ENCODE assay signal across 23 cellular contexts in genomic region chr13:110639935-110640334, GRCh38. TPM values are rescaled to one million over a fixed set of nuclear protein-coding genes. Genes with fewer than 3 reads are reported as not detected.
A peak's percentile ranks its signal among the peaks of the same experiment; 100 is the strongest.
DNase-seq lines count a peak whose midpoint lies in the region; ATAC-seq and TF ChIP-seq lines count a peak whose summit lies in the region.
"Had no signal": no experiment of that assay in that cellular context is flagged by ENCODE, and none has a peak within 500 bp of the region (broad histone marks: within the 10 kb centered on the region; RNA-seq: fewer than 3 reads in every experiment).

No MANE protein-coding gene starts in this region.

- no peaks in the 10 kb centered on the region for H3K27me3 Mint-ChIP-seq in activated CD4-positive, alpha-beta T cell treated with anti-CD3 and anti-CD28 coated beads for 36 hours
- H3K27me3 Mint-ChIP-seq in T-helper 17 cell: no peaks in the 10 kb centered on the region
- H3K27me3 Mint-ChIP-seq: central memory CD8-positive, alpha-beta T cell had no signal

- intact Hi-C loops in activated CD4-positive, alpha-beta T cell treated with anti-CD3 and anti-CD28 coated beads for 36 hours (cut with DNase I, micrococcal nuclease): no loop called here
- intact Hi-C loops in esophagus muscularis mucosa (cut with DNase I): no loop called here

- TF ChIP-seq EP300 in esophagus muscularis mucosa (IDR thresholded peaks at IDR 0.05): no peak
- no peak for TF ChIP-seq EP300 in upper lobe of left lung (IDR thresholded peaks at IDR 0.05)

- H3K9me3 ChIP-seq in T-helper 17 cell (ENCODE audit: control insufficient read depth, low read length, poor library complexity, severe bottlenecking): no peaks in the 10 kb centered on the region
- H3K9me3 ChIP-seq in esophagus muscularis mucosa: no peaks in the 10 kb centered on the region
- no peaks in the 10 kb centered on the region for H3K9me3 ChIP-seq in upper lobe of left lung
- H3K9me3 ChIP-seq: SJSA1 had no signal

- no peak for DNase-seq in activated CD4-positive, alpha-beta T cell treated with anti-CD3 and anti-CD28 coated beads for 36 hours
- DNase-seq in activated CD4-positive, alpha-beta T cell treated with anti-CD3 and anti-CD28 coated beads for 4 hours: no peak
- DNase-seq in T-helper 17 cell (no peak), esophagus muscularis mucosa (ENCODE audit: extremely low spot score) (no peak), C1 segment of cervical spinal cord (lab: John Stamatoyannopoulos, UW) (no peak), upper lobe of left lung (no peak), SIG-M5 treated with dmso at 0.1 percent for 504 hours (lab: John Stamatoyannopoulos, UW; ENCODE audit: unreplicated experiment) (no peak)
- no peak for DNase-seq in stimulated activated effector memory CD8-positive, alpha-beta T cell treated with anti-CD3 and anti-CD28 coated beads, Interleukin-12 subunit alpha, Interleukin-12 subunit beta, amount 100 ng/mL, for 72 hours (ENCODE audit: low spot score in 2 of 2)
- DNase-seq: AML-193, amygdala, erythroblast, islet precursor cell, Kasumi-1, NCI-H1048, NCI-H1930, NCI-H446, occipital lobe, PC-3 had no signal

- H3K36me3 ChIP-seq in esophagus muscularis mucosa (peaks cover 49 to 97% (median 94%) of the 10 kb centered on the region in 4 donors), upper lobe of left lung (peaks cover 14 to 100% (median 84%) of the 10 kb centered on the region in 4 donors)

- H3K4me3 ChIP-seq in esophagus muscularis mucosa (no peak overlapping the region), upper lobe of left lung (no peak overlapping the region)
- H3K4me3 ChIP-seq: SJSA1 had no signal

- peaks cover 44% of the 10 kb centered on the region for H3K36me3 Mint-ChIP-seq in activated CD4-positive, alpha-beta T cell treated with anti-CD3 and anti-CD28 coated beads for 36 hours (ENCODE audit: low read depth)
- no peaks in the 10 kb centered on the region for H3K36me3 Mint-ChIP-seq in T-helper 17 cell (ENCODE audit: low read depth)
- peaks cover 95% of the 10 kb centered on the region for H3K36me3 Mint-ChIP-seq in stimulated activated effector memory CD8-positive, alpha-beta T cell treated with anti-CD3 and anti-CD28 coated beads, Interleukin-12 subunit alpha, Interleukin-12 subunit beta, amount 100 ng/mL, for 72 hours

- H3K4me1 ChIP-seq in esophagus muscularis mucosa (peaks cover 16 to 25% (median 23%) of the 10 kb centered on the region in 4 donors), upper lobe of left lung (peaks cover 0 to 3% (median 2%) of the 10 kb centered on the region in 4 donors)

- 73% methylated on average over 5 of the region's 5 CpGs for WGBS in esophagus muscularis mucosa
- 85 to 86% methylated on average over 5 of the region's 5 CpGs for WGBS in upper lobe of left lung, 2 donors

- H3K27ac ChIP-seq in esophagus muscularis mucosa (replicated peaks in 1 of 4): peak overlapping the region; percentile 19 to 63 (median 60)
- peak overlapping the region in 1 of 4 donors; percentile 8 for H3K27ac ChIP-seq in upper lobe of left lung
- H3K27ac ChIP-seq: 22Rv1, SJSA1 had no signal

- peaks cover 3% of the 10 kb centered on the region for H3K4me1 Mint-ChIP-seq in activated CD4-positive, alpha-beta T cell treated with anti-CD3 and anti-CD28 coated beads for 36 hours
- peaks cover 3% of the 10 kb centered on the region for H3K4me1 Mint-ChIP-seq in T-helper 17 cell
- H3K4me1 Mint-ChIP-seq in stimulated activated effector memory CD8-positive, alpha-beta T cell treated with anti-CD3 and anti-CD28 coated beads, Interleukin-12 subunit alpha, Interleukin-12 subunit beta, amount 100 ng/mL, for 72 hours: no peaks in the 10 kb centered on the region
- H3K4me1 Mint-ChIP-seq: central memory CD8-positive, alpha-beta T cell had no signal

- CTCF ChIA-PET in activated CD4-positive, alpha-beta T cell treated with anti-CD3 and anti-CD28 coated beads for 36 hours (lab: Charles Lee): interaction anchor here (1.3 kb wide), 1 partner anchor 179 kb away, joined by 3 read pairs; no protein-coding TSS in a partner anchor

- H3K9me3 Mint-ChIP-seq in activated CD4-positive, alpha-beta T cell treated with anti-CD3 and anti-CD28 coated beads for 36 hours (ENCODE audit: low read depth): no peaks in the 10 kb centered on the region
- H3K9me3 Mint-ChIP-seq in stimulated activated effector memory CD8-positive, alpha-beta T cell treated with anti-CD3 and anti-CD28 coated beads, Interleukin-12 subunit alpha, Interleukin-12 subunit beta, amount 100 ng/mL, for 72 hours: no peaks in the 10 kb centered on the region
- H3K9me3 Mint-ChIP-seq: central memory CD8-positive, alpha-beta T cell; T-helper 1 cell treated with Interleukin-12 subunit alpha and Interleukin-12 subunit beta and Interleukin-4 antibody, amounts not matched to agents 30 μg/mL and 1 μg/mL, for 36 hours; WTC11 had no signal

- peak overlapping the region; percentile 33 for H3K27ac Mint-ChIP-seq in activated CD4-positive, alpha-beta T cell treated with anti-CD3 and anti-CD28 coated beads for 36 hours
- H3K27ac Mint-ChIP-seq in T-helper 17 cell: peak overlapping the region; percentile 66
- H3K27ac Mint-ChIP-seq in stimulated activated effector memory CD8-positive, alpha-beta T cell treated with anti-CD3 and anti-CD28 coated beads, Interleukin-12 subunit alpha, Interleukin-12 subunit beta, amount 100 ng/mL, for 72 hours: peak overlapping the region; percentile 86
- H3K27ac Mint-ChIP-seq: T-helper 1 cell treated with Interleukin-12 subunit alpha and Interleukin-12 subunit beta and Interleukin-4 antibody, amounts not matched to agents 30 μg/mL and 1 μg/mL, for 36 hours; WTC11 had no signal

- TF ChIP-seq POLR2A in esophagus muscularis mucosa (IDR thresholded peaks at IDR 0.05; ENCODE audit: low read depth): no peak
- no peak for TF ChIP-seq POLR2A in upper lobe of left lung (IDR thresholded peaks at IDR 0.05)

- no peak for ATAC-seq in activated CD4-positive, alpha-beta T cell treated with anti-CD3 and anti-CD28 coated beads for 36 hours
- ATAC-seq in T-helper 17 cell: no peak
- ATAC-seq in stimulated activated effector memory CD8-positive, alpha-beta T cell treated with anti-CD3 and anti-CD28 coated beads, Interleukin-12 subunit alpha, Interleukin-12 subunit beta, amount 100 ng/mL, for 72 hours: no peak
- ATAC-seq in upper lobe of left lung (ENCODE audit: low FRiP score in 2 of 2): no peak
- ATAC-seq: PC-3, WTC11 had no signal

- TF ChIP-seq CTCF in esophagus muscularis mucosa (IDR thresholded peaks at IDR 0.05) (no peak), upper lobe of left lung (IDR thresholded peaks at IDR 0.05) (no peak)

- H3K4me3 Mint-ChIP-seq in activated CD4-positive, alpha-beta T cell treated with anti-CD3 and anti-CD28 coated beads for 36 hours: no peak overlapping the region
- no peak overlapping the region for H3K4me3 Mint-ChIP-seq in T-helper 17 cell
- H3K4me3 Mint-ChIP-seq in stimulated activated effector memory CD8-positive, alpha-beta T cell treated with anti-CD3 and anti-CD28 coated beads, Interleukin-12 subunit alpha, Interleukin-12 subunit beta, amount 100 ng/mL, for 72 hours: no peak overlapping the region
- H3K4me3 Mint-ChIP-seq: central memory CD8-positive, alpha-beta T cell; T-helper 1 cell treated with Interleukin-12 subunit alpha and Interleukin-12 subunit beta and Interleukin-4 antibody, amounts not matched to agents 30 μg/mL and 1 μg/mL, for 36 hours; WTC11 had no signal

- no peaks in the 10 kb centered on the region for H3K27me3 ChIP-seq in esophagus muscularis mucosa
- no peaks in the 10 kb centered on the region for H3K27me3 ChIP-seq in upper lobe of left lung
- H3K27me3 ChIP-seq: SJSA1 had no signal

- POLR2A ChIA-PET in activated CD4-positive, alpha-beta T cell treated with anti-CD3 and anti-CD28 coated beads for 36 hours (lab: Charles Lee): no interaction called here

RNA-seq across cellular contexts. Expression of gene NAXD, which starts 24.6 kb away (rescaled TPM):
- 10 to 100 TPM; 19.6 to 23.3 TPM for total RNA-seq in activated CD4-positive, alpha-beta T cell treated with anti-CD3 and anti-CD28 coated beads for 36 hours
- total RNA-seq in T-helper 17 cell (10 to 100 TPM; 17.7 to 22.9 TPM), esophagus muscularis mucosa (10 to 100 TPM; 29.9 to 34.5 (median 34.0) TPM), upper lobe of left lung (10 to 100 TPM; 19.6 to 38.8 (median 29.4) TPM)

Comparison
In these comparisons a context has a peak if more than half of its experiments do, and no peak if none do; other contexts are left out.
1. H3K27ac Mint-ChIP-seq: peak in every context shown above with its lines; median percentile 86 in stimulated activated effector memory CD8-positive, alpha-beta T cell treated with anti-CD3 and anti-CD28 coated beads, Interleukin-12 subunit alpha, Interleukin-12 subunit beta, amount 100 ng/mL, for 72 hours; 66 in T-helper 17 cell; 33 in activated CD4-positive, alpha-beta T cell treated with anti-CD3 and anti-CD28 coated beads for 36 hours.